Comparison of ENCODE assay signal across 28 cellular contexts in genomic region chr14:102195446-102195845, GRCh38.
"Had no signal": no experiment of that assay in that cellular context is flagged by ENCODE, and none has a peak within 500 bp of the region (broad histone marks: within the 10 kb centered on the region; RNA-seq: fewer than 3 reads in every experiment).

No MANE protein-coding gene starts in this region.

- H2AFZ ChIP-seq: neural progenitor cell, parathyroid adenoma had no signal

- H3K36me3 ChIP-seq: colonic mucosa, neural progenitor cell had no signal

- H3K9me3 Mint-ChIP-seq: activated naive CD4-positive, alpha-beta T cell treated with anti-CD3 and anti-CD28 coated beads for 36 hours; activated naive CD8-positive, alpha-beta T cell treated with anti-CD3 and anti-CD28 coated beads, Interleukin-2, amount 10 ng/mL, durations not matched to agents 7 days and 5 days; activated T-helper 1 cell treated with anti-CD3 and anti-CD28 coated beads, Interleukin-12 subunit alpha, Interleukin-12 subunit beta, Interleukin-2, Interleukin-4 antibody, amounts not matched to agents 30 ng/mL and 10 ng/mL and 1 ng/mL, durations not matched to agents 14 hours and 24 hours and 36 hours; natural killer cell; neural progenitor cell; stimulated activated naive B cell treated with anti-CD40 and anti-IgM and Interleukin-4, amounts not matched to agents 10 μg/mL and 1 μg/mL and 100 μg/mL, for 72 hours; T-helper 2 cell treated with Interferon-gamma antibody and Interleukin-4, amounts not matched to agents 5 μg/mL and 100 μg/mL, for 36 hours had no signal

- H3K4me3 ChIP-seq: colonic mucosa, heart right ventricle, left ventricle myocardium inferior, lung, neural progenitor cell, right atrium auricular region, stomach, thoracic aorta had no signal

- H3K4me2 ChIP-seq: neural progenitor cell had no signal

- H3K9me3 ChIP-seq: colonic mucosa, heart right ventricle, left ventricle myocardium inferior, right atrium auricular region, stomach, thoracic aorta had no signal

- DNase-seq: activated CD4-positive, alpha-beta T cell treated with anti-CD3 and anti-CD28 coated beads for 4 hours; activated CD4-positive, alpha-beta T cell treated with anti-CD3 and anti-CD28 coated beads, Interleukin-2, amount 50 U/mL, for 4 hours; activated effector memory CD4-positive, alpha-beta T cell treated with anti-CD3 and anti-CD28 coated beads, Interleukin-2, amount 50 U/mL, for 16 hours; activated naive CD4-positive, alpha-beta T cell treated with anti-CD3 and anti-CD28 coated beads for 36 hours; activated naive CD8-positive, alpha-beta T cell treated with anti-CD3 and anti-CD28 coated beads, Interleukin-2, amount 10 ng/mL, durations not matched to agents 7 days and 5 days; activated T-cell treated with anti-CD3 and anti-CD28 coated beads for 4 hours; colonic mucosa; effector memory CD4-positive, alpha-beta T cell; foreskin melanocyte; heart right ventricle; kidney glomerular epithelial cell; left ventricle myocardium inferior; mesendoderm; natural killer cell; occipital lobe; stimulated activated CD4-positive, alpha-beta T cell treated with anti-CD3 and anti-CD28 coated beads, Interleukin-15, amount 100 ng/mL, for 24 hours; stimulated activated CD4-positive, alpha-beta T cell treated with anti-CD3 and anti-CD28 coated beads, Interleukin-2, amount 100 ng/mL, for 24 hours; stimulated activated naive B cell treated with anti-CD40 and anti-IgM and Interleukin-4, amounts not matched to agents 10 μg/mL and 1 μg/mL and 100 μg/mL, for 72 hours; stomach; T-helper 1 cell; trophoblast cell had no signal

- H3K27ac Mint-ChIP-seq: activated naive CD4-positive, alpha-beta T cell treated with anti-CD3 and anti-CD28 coated beads for 36 hours; activated naive CD8-positive, alpha-beta T cell treated with anti-CD3 and anti-CD28 coated beads, Interleukin-2, amount 10 ng/mL, durations not matched to agents 7 days and 5 days; activated T-helper 1 cell treated with anti-CD3 and anti-CD28 coated beads, Interleukin-12 subunit alpha, Interleukin-12 subunit beta, Interleukin-2, Interleukin-4 antibody, amounts not matched to agents 30 ng/mL and 10 ng/mL and 1 ng/mL, durations not matched to agents 14 hours and 24 hours and 36 hours; neural progenitor cell; T-helper 2 cell treated with Interferon-gamma antibody and Interleukin-4, amounts not matched to agents 5 μg/mL and 100 μg/mL, for 36 hours had no signal

- H3K4me3 Mint-ChIP-seq: activated naive CD4-positive, alpha-beta T cell treated with anti-CD3 and anti-CD28 coated beads for 36 hours; activated naive CD8-positive, alpha-beta T cell treated with anti-CD3 and anti-CD28 coated beads, Interleukin-2, amount 10 ng/mL, durations not matched to agents 7 days and 5 days; activated T-helper 1 cell treated with anti-CD3 and anti-CD28 coated beads, Interleukin-12 subunit alpha, Interleukin-12 subunit beta, Interleukin-2, Interleukin-4 antibody, amounts not matched to agents 30 ng/mL and 10 ng/mL and 1 ng/mL, durations not matched to agents 14 hours and 24 hours and 36 hours; natural killer cell; neural progenitor cell; stimulated activated naive B cell treated with anti-CD40 and anti-IgM and Interleukin-4, amounts not matched to agents 10 μg/mL and 1 μg/mL and 100 μg/mL, for 72 hours; T-helper 2 cell treated with Interferon-gamma antibody and Interleukin-4, amounts not matched to agents 5 μg/mL and 100 μg/mL, for 36 hours had no signal

- H3K27ac ChIP-seq: colonic mucosa, heart right ventricle, left ventricle myocardium inferior, neural progenitor cell, parathyroid adenoma, right atrium auricular region, stomach, thoracic aorta had no signal

- H3K4me1 ChIP-seq: colonic mucosa had no signal

- H3K27me3 Mint-ChIP-seq: activated naive CD8-positive, alpha-beta T cell treated with anti-CD3 and anti-CD28 coated beads, Interleukin-2, amount 10 ng/mL, durations not matched to agents 7 days and 5 days; stimulated activated naive B cell treated with anti-CD40 and anti-IgM and Interleukin-4, amounts not matched to agents 10 μg/mL and 1 μg/mL and 100 μg/mL, for 72 hours had no signal

- ATAC-seq: heart right ventricle had no signal

- H3K9ac ChIP-seq: neural progenitor cell, parathyroid adenoma had no signal

- H3K27me3 ChIP-seq: colonic mucosa, heart right ventricle, neural progenitor cell, right atrium auricular region, stomach had no signal
